ENCODE assay signal across 8 cellular contexts in genomic region chr3:184174646-184175492, GRCh38. TPM values are rescaled to one million over a fixed set of nuclear protein-coding genes. Genes with fewer than 3 reads are reported as not detected.
A peak's percentile ranks its signal among the peaks of the same experiment; 100 is the strongest.
DNase-seq lines count a peak whose midpoint lies in the region; ATAC-seq and TF ChIP-seq lines count a peak whose summit lies in the region.

TSS of gene AP2M1 (plus strand) at chr3:184174855. CDS start at chr3:184176994, 2,139 bp downstream.

- peak; percentile 19 for TF ChIP-seq CTCF in GM06990 (IDR thresholded peaks at IDR 0.05; ENCODE audit: insufficient read depth, low read length, poor library complexity, severe bottlenecking)
- peak; percentile 25; the same call in 1 of the 2 replicates for TF ChIP-seq CTCF in SK-N-SH (IDR thresholded peaks at IDR 0.05)
- TF ChIP-seq CTCF in suprapubic skin (IDR thresholded peaks at IDR 0.05), result no peak

- TF ChIP-seq EP300 in SK-N-SH (IDR thresholded peaks at IDR 0.05; ENCODE audit: borderline replicate concordance in 1 of 2, low read depth in 1 of 2, low read length in 1 of 2) (no peak), suprapubic skin (IDR thresholded peaks at IDR 0.05) (no peak)

- 0 out of 2 replicates have a peak within 1 kb of the TSS, but pooled peaks have one; percentile 44 for H2AFZ ChIP-seq in SK-N-SH (ENCODE audit: low read depth)

- peak within 1 kb of the TSS; percentile 86 to 87 for H3K27ac ChIP-seq in SK-N-SH (ENCODE audit: low read depth in 2 of 2, low read length in 1 of 2)
- peak within 1 kb of the TSS; percentile 92 for H3K27ac ChIP-seq in suprapubic skin

- POLR2A ChIA-PET in SK-N-SH (lab: Yijun Ruan, JAX), result interaction anchor here (1.7 to 1.8 kb wide), 2 partner anchors 11 to 19 kb away, joined by 4 to 6 read pairs; partner anchors contain the start of gene ABCF3

- H4K20me1 ChIP-seq in SK-N-SH (ENCODE audit: insufficient read depth), result peaks cover 27% of the 10 kb centered on the region

- ATAC-seq in HG02571 (IDR thresholded peaks at IDR 0.05; ENCODE audit: unreplicated experiment), result peak; percentile 92

- H3F3A ChIP-seq in SK-N-SH (replicated peaks; ENCODE audit: insufficient read depth), result peaks cover 38% of the 10 kb centered on the region

- H3K27me3 ChIP-seq in GM06990 (replicated peaks; ENCODE audit: control insufficient read depth, insufficient read depth, low read length), result no peaks in the 10 kb centered on the region
- no peaks in the 10 kb centered on the region for H3K27me3 ChIP-seq in SK-N-SH (ENCODE audit: insufficient read depth)
- H3K27me3 ChIP-seq in suprapubic skin, result no peaks in the 10 kb centered on the region

- under 1% methylated on average over 27 of the region's 73 CpGs for WGBS in SK-N-SH (ENCODE audit: low lambda C conversion rate)
- WGBS in suprapubic skin, result under 1% methylated on average over 60 of the region's 73 CpGs

- H3K9ac ChIP-seq in SK-N-SH, result peak within 1 kb of the TSS; percentile 77

- no peaks in the 10 kb centered on the region for H3K9me3 ChIP-seq in SK-N-SH
- H3K9me3 ChIP-seq in suprapubic skin, result no peaks in the 10 kb centered on the region

- H3K79me2 ChIP-seq in SK-N-SH (ENCODE audit: insufficient read depth), result peaks cover 47% of the 10 kb centered on the region

- peak within 1 kb of the TSS; percentile 89 for H3K4me2 ChIP-seq in SK-N-SH

- H3K9me2 ChIP-seq in SK-N-SH, result no peaks in the 10 kb centered on the region

- H3K36me3 ChIP-seq in GM06990 (ENCODE audit: control insufficient read depth, insufficient read depth, low read length), result peaks cover 29% of the 10 kb centered on the region
- peaks cover 35 to 58% of the 10 kb centered on the region in 2 experiments for H3K36me3 ChIP-seq in SK-N-SH (replicated peaks in 1 of 2; ENCODE audit: control insufficient read depth in 1 of 2, insufficient read depth in 2 of 2, low read length in 1 of 2)
- H3K36me3 ChIP-seq in suprapubic skin, result peaks cover 53% of the 10 kb centered on the region

- CTCF ChIA-PET in SK-N-SH (lab: Yijun Ruan, JAX), result interaction anchor here (1.2 to 7.0 kb wide), 8 partner anchors 10 to 109 kb away, joined by 3 to 30 read pairs (median 5); partner anchors contain the start of genes ABCF3 and EEF1AKMT4

- H3K4me3 ChIP-seq in GM06990 (replicated peaks; ENCODE audit: low read depth, low read length) (peak within 1 kb of the TSS; percentile 82), SK-N-SH (ENCODE audit: low read depth in 2 of 2, low read length in 1 of 2) (peak within 1 kb of the TSS; percentile 93 to 96), suprapubic skin (peak within 1 kb of the TSS; percentile 89)

- TF ChIP-seq POLR2A in suprapubic skin (IDR thresholded peaks at IDR 0.05), result peak in 1 of 2 donors; percentile 44

- TF ChIP-seq RAD21 in SK-N-SH (IDR thresholded peaks at IDR 0.05; ENCODE audit: low read length), result peak; percentile 7

- DNase-seq in GM06990 (ENCODE audit: extremely low read depth, insufficient read length) (peak; percentile 98), NCI-H1048 (lab: John Stamatoyannopoulos, UW) (peak; percentile 95), SK-N-SH (peak; percentile 95), germinal center (ENCODE audit: low spot score) (peak; percentile 96), nucleus accumbens (lab: John Stamatoyannopoulos, UW) (peak; percentile 82 to 99 (median 98)), suprapubic skin (ENCODE audit: low spot score in 2 of 2) (peak; percentile 98)
- DNase-seq in activated naive CD4-positive, alpha-beta T cell treated with anti-CD3 and anti-CD28 coated beads, Interleukin-2, amount 50 U/mL, for 16 hours, result peak; percentile 97

- H3K4me1 ChIP-seq in SK-N-SH (ENCODE audit: control insufficient read depth in 1 of 2, insufficient read depth in 2 of 2, low read depth in 1 of 2, low read length in 1 of 2) (peaks cover 25 to 29% of the 10 kb centered on the region in 2 experiments), suprapubic skin (peaks cover 43% of the 10 kb centered on the region)

TF ChIP-seq in SK-N-SH, 30 proteins besides CTCF, POLR2A, EP300 and RAD21 (continues in another document):
- TF ChIP-seq NFIC (IDR thresholded peaks at IDR 0.05; ENCODE audit: borderline replicate concordance) (no peak), NRF1 (IDR thresholded peaks at IDR 0.05; ENCODE audit: low read depth, low read length) (peak; percentile 93), IRF3 (IDR thresholded peaks at IDR 0.05; ENCODE audit: low read depth, low read length) (no peak), SMC3 (IDR thresholded peaks at IDR 0.05; ENCODE audit: low read depth, low read length) (no peak), YY1 (IDR thresholded peaks at IDR 0.05; ENCODE audit: low read depth) (peak; percentile 80), ZBTB33 (IDR thresholded peaks at IDR 0.05; ENCODE audit: borderline replicate concordance, low read depth) (peak; percentile 81; the same call in 1 of the 2 replicates), FOSL2 (IDR thresholded peaks at IDR 0.05; ENCODE audit: borderline replicate concordance, low read depth) (no peak), GATA2 (CRISPR knock-in tag; IDR thresholded peaks at IDR 0.05) (no peak), REST (IDR thresholded peaks at IDR 0.05; ENCODE audit: low read depth, low read length) (0 out of 2 replicates have a peak, but pooled peaks have one; percentile 4), CHD2 (IDR thresholded peaks at IDR 0.05; ENCODE audit: low read length, partially characterized antibody) (peak; percentile 95), TEAD4 (IDR thresholded peaks at IDR 0.05; ENCODE audit: borderline replicate concordance, insufficient read depth) (no peak), EZH2phosphoT487 (IDR thresholded peaks at IDR 0.05; ENCODE audit: borderline replicate concordance, low read depth) (no peak), ELF1 (IDR thresholded peaks at IDR 0.05) (peak; percentile 78; the same call in 1 of the 2 replicates), RCOR1 (IDR thresholded peaks at IDR 0.05; ENCODE audit: low read length) (no peak), PBX3 (IDR thresholded peaks at IDR 0.05) (peak; percentile 23; the same call in 1 of the 2 replicates), TCF12 (IDR thresholded peaks at IDR 0.05) (no peak), MEF2A (IDR thresholded peaks at IDR 0.05; ENCODE audit: borderline replicate concordance, low read depth) (no peak)

RNA-seq across cellular contexts. Expression of gene AP2M1, which starts in this region (rescaled TPM):
- polyA plus RNA-seq in SK-N-SH (2012; rRNA removed), result 645 and 759 TPM in 2 replicates
- polyA plus RNA-seq in SK-N-SH (2012; cell fraction: cytosol; rRNA removed), result 537 and 665 TPM in 2 replicates
- 480 and 683 TPM in 2 replicates for polyA plus RNA-seq in SK-N-SH (2012; cell fraction: nucleus; rRNA removed)
- total RNA-seq in suprapubic skin, result 100 to 1,000 TPM; 112 to 137 (median 121) TPM

Comparison
In these comparisons a context has a peak if more than half of its experiments do, and no peak if none do; other contexts are left out.
1. Peak in every context shown above with its lines: DNase-seq, ATAC-seq, H3K4me3 ChIP-seq and H3K27ac ChIP-seq.
2. CTCF ChIP-seq: peak in GM06990 (single experiment) and SK-N-SH (single experiment); none in suprapubic skin (0 of 2).